1 cellular context compared by ENCODE assay signal in the genomic region with DNA sequence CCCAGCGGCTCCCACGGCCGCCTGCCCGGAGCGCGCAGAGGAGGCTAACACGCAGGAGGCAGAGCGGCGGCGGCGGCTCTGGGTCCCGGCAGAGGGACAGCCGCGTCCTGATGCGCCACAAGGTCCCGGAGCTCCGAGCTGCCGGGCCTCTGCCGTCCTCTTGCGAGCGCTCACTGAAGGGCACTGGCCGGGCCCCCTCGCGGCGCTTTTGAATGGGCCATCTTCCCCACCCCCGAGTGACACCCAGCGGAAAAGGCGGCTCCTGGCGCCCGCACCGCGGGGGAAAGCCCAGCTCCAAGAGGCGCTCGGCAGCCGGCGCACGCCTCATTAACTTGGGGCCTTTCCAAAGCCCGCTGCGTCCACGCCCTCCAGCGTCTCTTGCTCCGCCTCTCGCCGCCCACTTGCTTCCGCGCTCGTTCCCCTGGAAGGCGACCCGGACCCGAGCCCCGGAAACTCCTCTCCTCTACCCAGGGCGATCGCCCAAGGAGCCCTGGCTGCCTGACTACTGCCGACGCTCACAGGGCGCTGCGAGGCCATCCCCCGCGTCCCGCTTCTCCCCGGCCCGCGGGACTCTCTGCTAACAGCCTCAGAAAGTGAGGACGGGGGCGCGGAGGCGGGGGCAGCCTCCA.
TF ChIP-seq lines count a peak whose summit lies in the region.

Gene PHLDA1, minus strand, starts transcription at position 363 of the 629 bp plus-strand sequence.

TF ChIP-seq in WTC11, 78 proteins besides CTCF, POLR2A, EP300 and RAD21 (continued from another document):
- TF ChIP-seq, protein P1, sequence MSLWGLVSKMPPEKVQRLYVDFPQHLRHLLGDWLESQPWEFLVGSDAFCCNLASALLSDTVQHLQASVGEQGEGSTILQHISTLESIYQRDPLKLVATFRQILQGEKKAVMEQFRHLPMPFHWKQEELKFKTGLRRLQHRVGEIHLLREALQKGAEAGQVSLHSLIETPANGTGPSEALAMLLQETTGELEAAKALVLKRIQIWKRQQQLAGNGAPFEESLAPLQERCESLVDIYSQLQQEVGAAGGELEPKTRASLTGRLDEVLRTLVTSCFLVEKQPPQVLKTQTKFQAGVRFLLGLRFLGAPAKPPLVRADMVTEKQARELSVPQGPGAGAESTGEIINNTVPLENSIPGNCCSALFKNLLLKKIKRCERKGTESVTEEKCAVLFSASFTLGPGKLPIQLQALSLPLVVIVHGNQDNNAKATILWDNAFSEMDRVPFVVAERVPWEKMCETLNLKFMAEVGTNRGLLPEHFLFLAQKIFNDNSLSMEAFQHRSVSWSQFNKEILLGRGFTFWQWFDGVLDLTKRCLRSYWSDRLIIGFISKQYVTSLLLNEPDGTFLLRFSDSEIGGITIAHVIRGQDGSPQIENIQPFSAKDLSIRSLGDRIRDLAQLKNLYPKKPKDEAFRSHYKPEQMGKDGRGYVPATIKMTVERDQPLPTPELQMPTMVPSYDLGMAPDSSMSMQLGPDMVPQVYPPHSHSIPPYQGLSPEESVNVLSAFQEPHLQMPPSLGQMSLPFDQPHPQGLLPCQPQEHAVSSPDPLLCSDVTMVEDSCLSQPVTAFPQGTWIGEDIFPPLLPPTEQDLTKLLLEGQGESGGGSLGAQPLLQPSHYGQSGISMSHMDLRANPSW (CRISPR knock-in tag; conservative IDR thresholded peaks at IDR 0.05; ENCODE audit: low read depth): no peak
- TF ChIP-seq TP53 (CRISPR knock-in tag; IDR thresholded peaks at IDR 0.05) (peak; percentile 71; the same call in 1 of the 2 replicates), JUN (CRISPR knock-in tag; IDR thresholded peaks at IDR 0.05) (peak; percentile 56; the same call in 1 of the 2 replicates), NR1H2 (CRISPR knock-in tag; IDR thresholded peaks at IDR 0.05) (no peak), ATF6 (CRISPR knock-in tag; IDR thresholded peaks at IDR 0.05) (no peak), GTF2I (CRISPR knock-in tag; conservative IDR thresholded peaks at IDR 0.05) (no peak), ZNF532 (CRISPR knock-in tag; IDR thresholded peaks at IDR 0.05; ENCODE audit: borderline replicate concordance) (no peak), ZMAT4 (CRISPR knock-in tag; IDR thresholded peaks at IDR 0.05) (no peak), ZNF671 (CRISPR knock-in tag; IDR thresholded peaks at IDR 0.05) (no peak), MYBL2 (CRISPR knock-in tag; IDR thresholded peaks at IDR 0.05) (0 out of 2 replicates have a peak, but pooled peaks have one; percentile 35), CREB1 (CRISPR knock-in tag; IDR thresholded peaks at IDR 0.05) (no peak), USF2 (CRISPR knock-in tag; IDR thresholded peaks at IDR 0.05) (peak; percentile 24; the same call in 1 of the 2 replicates), ZBTB21 (CRISPR knock-in tag; IDR thresholded peaks at IDR 0.05; ENCODE audit: borderline replicate concordance) (0 out of 2 replicates have a peak, but pooled peaks have one; percentile 19), AR (CRISPR knock-in tag; IDR thresholded peaks at IDR 0.05) (no peak), ZNF219 (CRISPR knock-in tag; IDR thresholded peaks at IDR 0.05; ENCODE audit: borderline replicate concordance) (no peak; the same call in 1 of the 2 replicates), ZNF317 (CRISPR knock-in tag; IDR thresholded peaks at IDR 0.05; ENCODE audit: borderline replicate concordance, low read depth) (no peak), ATF2 (CRISPR knock-in tag; IDR thresholded peaks at IDR 0.05; ENCODE audit: borderline replicate concordance, low read depth) (no peak), HMGA2 (CRISPR knock-in tag; IDR thresholded peaks at IDR 0.05) (no peak), ZNF263 (CRISPR knock-in tag; IDR thresholded peaks at IDR 0.05; ENCODE audit: low read depth) (no peak), ZNF121 (CRISPR knock-in tag; IDR thresholded peaks at IDR 0.05) (no peak), JAZF1 (CRISPR knock-in tag; IDR thresholded peaks at IDR 0.05) (no peak), ESRRA (CRISPR knock-in tag; IDR thresholded peaks at IDR 0.05; ENCODE audit: borderline replicate concordance) (peak; percentile 62)
- TF ChIP-seq, protein P2, sequence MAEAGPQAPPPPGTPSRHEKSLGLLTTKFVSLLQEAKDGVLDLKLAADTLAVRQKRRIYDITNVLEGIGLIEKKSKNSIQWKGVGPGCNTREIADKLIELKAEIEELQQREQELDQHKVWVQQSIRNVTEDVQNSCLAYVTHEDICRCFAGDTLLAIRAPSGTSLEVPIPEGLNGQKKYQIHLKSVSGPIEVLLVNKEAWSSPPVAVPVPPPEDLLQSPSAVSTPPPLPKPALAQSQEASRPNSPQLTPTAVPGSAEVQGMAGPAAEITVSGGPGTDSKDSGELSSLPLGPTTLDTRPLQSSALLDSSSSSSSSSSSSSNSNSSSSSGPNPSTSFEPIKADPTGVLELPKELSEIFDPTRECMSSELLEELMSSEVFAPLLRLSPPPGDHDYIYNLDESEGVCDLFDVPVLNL (CRISPR knock-in tag; IDR thresholded peaks at IDR 0.05; ENCODE audit: borderline replicate concordance, low read depth): no peak
- TF ChIP-seq, protein P3, sequence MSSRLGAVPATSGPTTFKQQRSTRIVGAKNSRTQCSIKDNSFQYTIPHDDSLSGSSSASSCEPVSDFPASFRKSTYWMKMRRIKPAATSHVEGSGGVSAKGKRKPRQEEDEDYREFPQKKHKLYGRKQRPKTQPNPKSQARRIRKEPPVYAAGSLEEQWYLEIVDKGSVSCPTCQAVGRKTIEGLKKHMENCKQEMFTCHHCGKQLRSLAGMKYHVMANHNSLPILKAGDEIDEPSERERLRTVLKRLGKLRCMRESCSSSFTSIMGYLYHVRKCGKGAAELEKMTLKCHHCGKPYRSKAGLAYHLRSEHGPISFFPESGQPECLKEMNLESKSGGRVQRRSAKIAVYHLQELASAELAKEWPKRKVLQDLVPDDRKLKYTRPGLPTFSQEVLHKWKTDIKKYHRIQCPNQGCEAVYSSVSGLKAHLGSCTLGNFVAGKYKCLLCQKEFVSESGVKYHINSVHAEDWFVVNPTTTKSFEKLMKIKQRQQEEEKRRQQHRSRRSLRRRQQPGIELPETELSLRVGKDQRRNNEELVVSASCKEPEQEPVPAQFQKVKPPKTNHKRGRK (CRISPR knock-in tag; IDR thresholded peaks at IDR 0.05; ENCODE audit: borderline replicate concordance): no peak
- TF ChIP-seq, protein P4, sequence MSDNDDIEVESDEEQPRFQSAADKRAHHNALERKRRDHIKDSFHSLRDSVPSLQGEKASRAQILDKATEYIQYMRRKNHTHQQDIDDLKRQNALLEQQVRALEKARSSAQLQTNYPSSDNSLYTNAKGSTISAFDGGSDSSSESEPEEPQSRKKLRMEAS (CRISPR knock-in tag; IDR thresholded peaks at IDR 0.05): peak; percentile 78
- TF ChIP-seq, protein P5, sequence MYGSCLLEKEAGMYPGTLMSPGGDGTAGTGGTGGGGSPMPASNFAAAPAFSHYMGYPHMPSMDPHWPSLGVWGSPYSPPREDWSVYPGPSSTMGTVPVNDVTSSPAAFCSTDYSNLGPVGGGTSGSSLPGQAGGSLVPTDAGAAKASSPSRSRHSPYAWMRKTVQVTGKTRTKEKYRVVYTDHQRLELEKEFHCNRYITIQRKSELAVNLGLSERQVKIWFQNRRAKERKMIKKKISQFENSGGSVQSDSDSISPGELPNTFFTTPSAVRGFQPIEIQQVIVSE (CRISPR knock-in tag; IDR thresholded peaks at IDR 0.05; ENCODE audit: borderline replicate concordance): no peak
TF ChIP-seq in WTC11: peak in this region for 21.
